In the genomic region with DNA sequence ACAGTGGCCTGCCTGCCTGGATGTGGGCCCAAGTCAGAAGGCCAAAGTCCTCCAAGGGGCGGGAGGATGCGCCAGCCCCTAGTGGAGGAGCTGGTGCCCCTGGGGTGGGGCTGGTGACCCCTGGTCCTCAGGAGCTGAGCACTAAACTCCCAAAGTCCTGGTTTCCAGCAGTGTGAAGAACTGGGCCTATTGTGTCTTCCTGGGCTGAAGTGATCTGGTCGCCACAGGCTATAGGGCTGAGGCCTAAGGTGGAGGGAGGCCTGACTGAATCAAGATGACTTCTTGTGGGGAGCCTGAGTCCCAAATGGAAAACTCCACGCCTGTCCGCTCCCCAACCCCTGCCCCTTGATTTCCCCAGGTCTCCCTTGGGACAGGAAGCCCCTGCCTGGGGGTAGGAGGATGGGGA, we compare ENCODE assay signal across 9 cellular contexts. TPM values are rescaled to one million over a fixed set of nuclear protein-coding genes. Genes with fewer than 3 reads are reported as not detected.
DNase-seq lines count a peak whose midpoint lies in the region; ATAC-seq and TF ChIP-seq lines count a peak whose summit lies in the region.
"Had no signal": no experiment of that assay in that cellular context is flagged by ENCODE, and none has a peak within 500 bp of the region (broad histone marks: within the 10 kb centered on the region; RNA-seq: fewer than 3 reads in every experiment).

No MANE protein-coding gene starts in this region.

- peaks cover 72% of the 10 kb centered on the region for H3K4me1 Mint-ChIP-seq in activated CD8-positive, alpha-beta memory T cell treated with anti-CD3 and anti-CD28 coated beads, Interleukin-2, amount 10 ng/mL, durations not matched to agents 7 days and 5 days
- peaks cover 6% of the 10 kb centered on the region for H3K4me1 Mint-ChIP-seq in type B pancreatic cell (ENCODE audit: unreplicated experiment)
- H3K4me1 Mint-ChIP-seq in effector memory CD8-positive, alpha-beta T cell (ENCODE audit: low read depth in 2 of 2), result peaks cover 4 to 15% of the 10 kb centered on the region in 2 donors

- H3K4me1 ChIP-seq in duodenal mucosa (ENCODE audit: control insufficient read depth in 1 of 2, insufficient read depth in 2 of 2, low read length in 2 of 2) (peaks cover 18 to 32% of the 10 kb centered on the region in 2 donors), muscle layer of duodenum (ENCODE audit: control insufficient read depth in 1 of 2, insufficient read depth in 2 of 2, low read length in 2 of 2) (peaks cover 10 to 26% of the 10 kb centered on the region in 2 donors), OCI-LY7 (ENCODE audit: insufficient read depth, low read length, poor library complexity, severe bottlenecking) (peaks cover 12% of the 10 kb centered on the region)

- no peaks in the 10 kb centered on the region for H3K9me2 ChIP-seq in OCI-LY7 (ENCODE audit: insufficient read depth, low read length)

- no peaks in the 10 kb centered on the region for H3K9me3 Mint-ChIP-seq in activated CD8-positive, alpha-beta memory T cell treated with anti-CD3 and anti-CD28 coated beads, Interleukin-2, amount 10 ng/mL, durations not matched to agents 7 days and 5 days (ENCODE audit: low read depth)
- no peaks in the 10 kb centered on the region for H3K9me3 Mint-ChIP-seq in type B pancreatic cell
- H3K9me3 Mint-ChIP-seq in effector memory CD8-positive, alpha-beta T cell, result no peaks in the 10 kb centered on the region

- intact Hi-C loops in OCI-LY7 (cut with micrococcal nuclease; ENCODE audit: unreplicated experiment), result no loop called here

- H3K27ac Mint-ChIP-seq in activated CD8-positive, alpha-beta memory T cell treated with anti-CD3 and anti-CD28 coated beads, Interleukin-2, amount 10 ng/mL, durations not matched to agents 7 days and 5 days, result peak overlapping the region; percentile 76
- no peak overlapping the region for H3K27ac Mint-ChIP-seq in type B pancreatic cell
- H3K27ac Mint-ChIP-seq in effector memory CD8-positive, alpha-beta T cell, result peak overlapping the region in 1 of 2 donors; percentile 55
- H3K27ac Mint-ChIP-seq: activated naive CD8-positive, alpha-beta T cell had no signal

- H3K4me3 ChIP-seq in duodenal mucosa (ENCODE audit: low read depth in 1 of 2, low read length in 2 of 2) (peak overlapping the region in 1 of 2 donors; percentile 50), muscle layer of duodenum (ENCODE audit: low read depth in 1 of 2, low read length in 2 of 2) (peak overlapping the region; percentile 33 to 68), OCI-LY7 (ENCODE audit: low read depth, low read length, poor library complexity, severe bottlenecking) (no peak overlapping the region)

- no peaks in the 10 kb centered on the region for H3K79me2 ChIP-seq in OCI-LY7 (ENCODE audit: insufficient read depth, low read depth, low read length)

- CTCF ChIA-PET in activated CD8-positive, alpha-beta memory T cell treated with anti-CD3 and anti-CD28 coated beads, Interleukin-2, amount 10 ng/mL, durations not matched to agents 7 days and 5 days (lab: Charles Lee), result interaction anchor here (1.3 to 3.9 kb wide), 4 partner anchors 19 to 73 kb away, joined by 3 to 46 read pairs (median 20); partner anchors contain the start of genes HDDC3, MAN2A2 and UNC45A
- CTCF ChIA-PET in OCI-LY7 (lab: Charles Lee; ENCODE audit: unreplicated experiment), result no interaction called here

- H2AFZ ChIP-seq in OCI-LY7 (ENCODE audit: low read length), result no peak overlapping the region

- H3K36me3 Mint-ChIP-seq in activated CD8-positive, alpha-beta memory T cell treated with anti-CD3 and anti-CD28 coated beads, Interleukin-2, amount 10 ng/mL, durations not matched to agents 7 days and 5 days, result peaks cover 34% of the 10 kb centered on the region
- no peaks in the 10 kb centered on the region for H3K36me3 Mint-ChIP-seq in type B pancreatic cell
- peaks cover 38% of the 10 kb centered on the region for H3K36me3 Mint-ChIP-seq in effector memory CD8-positive, alpha-beta T cell (ENCODE audit: insufficient read depth)

- ATAC-seq in activated CD8-positive, alpha-beta memory T cell treated with anti-CD3 and anti-CD28 coated beads, Interleukin-2, amount 10 ng/mL, durations not matched to agents 7 days and 5 days, result no peak
- ATAC-seq in effector memory CD8-positive, alpha-beta T cell (replicated peaks), result no peak

- no peaks in the 10 kb centered on the region for H3K27me3 Mint-ChIP-seq in activated CD8-positive, alpha-beta memory T cell treated with anti-CD3 and anti-CD28 coated beads, Interleukin-2, amount 10 ng/mL, durations not matched to agents 7 days and 5 days
- no peaks in the 10 kb centered on the region for H3K27me3 Mint-ChIP-seq in type B pancreatic cell
- H3K27me3 Mint-ChIP-seq in effector memory CD8-positive, alpha-beta T cell, result peaks cover 7 to 15% of the 10 kb centered on the region in 2 donors

- peak overlapping the region; percentile 57 to 77 for H3K9ac ChIP-seq in duodenal mucosa (ENCODE audit: low read depth in 1 of 2, low read length in 2 of 2)

- peak overlapping the region; percentile 77 for H3K27ac ChIP-seq in duodenal mucosa (ENCODE audit: low read depth, low read length)
- H3K27ac ChIP-seq in muscle layer of duodenum (ENCODE audit: low read length), result peak overlapping the region; percentile 87
- H3K27ac ChIP-seq in OCI-LY7 (ENCODE audit: low read depth, low read length, poor library complexity, severe bottlenecking), result no peak overlapping the region

- H3K27me3 ChIP-seq in duodenal mucosa (ENCODE audit: control insufficient read depth in 1 of 2, insufficient read depth in 2 of 2, low read length in 2 of 2), result no peaks in the 10 kb centered on the region
- H3K27me3 ChIP-seq in muscle layer of duodenum (ENCODE audit: low read depth, low read length), result no peaks in the 10 kb centered on the region

- H3K9me3 ChIP-seq in duodenal mucosa (ENCODE audit: control insufficient read depth in 1 of 2, low read length in 2 of 2), result no peaks in the 10 kb centered on the region
- no peaks in the 10 kb centered on the region for H3K9me3 ChIP-seq in muscle layer of duodenum (ENCODE audit: control insufficient read depth in 1 of 2, low read length in 2 of 2)
- no peaks in the 10 kb centered on the region for H3K9me3 ChIP-seq in OCI-LY7 (ENCODE audit: low read length)

- no TSS peak for BruUV-seq in OCI-LY7 (replicated peaks; lab: Mats Ljungman, UMichigan)

- no peak for DNase-seq in activated CD8-positive, alpha-beta memory T cell treated with anti-CD3 and anti-CD28 coated beads, Interleukin-2, amount 10 ng/mL, durations not matched to agents 7 days and 5 days
- DNase-seq in activated CD8-positive, alpha-beta memory T cell treated with anti-CD3 and anti-CD28 coated beads, Interleukin-2, amount 50 U/mL, for 4 hours, result no peak
- no peak for DNase-seq in type B pancreatic cell (ENCODE audit: extremely low spot score, unreplicated experiment)
- no peak for DNase-seq in OCI-LY7 (ENCODE audit: low spot score)
- DNase-seq in RKO (ENCODE audit: low spot score), result no peak
- DNase-seq in effector memory CD8-positive, alpha-beta T cell, result no peak

- H3K4me3 Mint-ChIP-seq in activated CD8-positive, alpha-beta memory T cell treated with anti-CD3 and anti-CD28 coated beads, Interleukin-2, amount 10 ng/mL, durations not matched to agents 7 days and 5 days, result no peak overlapping the region
- H3K4me3 Mint-ChIP-seq in type B pancreatic cell, result peak overlapping the region; percentile 14
- H3K4me3 Mint-ChIP-seq in effector memory CD8-positive, alpha-beta T cell, result peak overlapping the region in 1 of 2 donors; percentile 21
- H3K4me3 Mint-ChIP-seq: activated naive CD8-positive, alpha-beta T cell had no signal

- POLR2A ChIA-PET in OCI-LY7 (lab: Charles Lee), result interaction anchor here (0.8 kb wide), 1 partner anchor 74 kb away, joined by 4 read pairs; no protein-coding TSS in a partner anchor

- no peaks in the 10 kb centered on the region for H4K20me1 ChIP-seq in OCI-LY7 (ENCODE audit: insufficient read depth, low read length)

- peaks cover 18 to 37% of the 10 kb centered on the region in 2 donors for H3K36me3 ChIP-seq in duodenal mucosa (ENCODE audit: control insufficient read depth in 1 of 2, insufficient read depth in 2 of 2, low read length in 2 of 2)
- H3K36me3 ChIP-seq in muscle layer of duodenum (ENCODE audit: control insufficient read depth in 1 of 2, insufficient read depth in 2 of 2, low read length in 2 of 2), result peaks cover 24 to 55% of the 10 kb centered on the region in 2 donors
- no peaks in the 10 kb centered on the region for H3K36me3 ChIP-seq in OCI-LY7 (ENCODE audit: insufficient read depth, low read length)

- no peak overlapping the region for H3K4me2 ChIP-seq in OCI-LY7 (ENCODE audit: low read length)

- TF ChIP-seq CTCF in type B pancreatic cell (conservative IDR thresholded peaks at IDR 0.05) (no peak), OCI-LY7 (conservative IDR thresholded peaks at IDR 0.05; ENCODE audit: low read length) (no peak)

RNA-seq across cellular contexts. Expression of gene FES, which starts 0.8 kb away (rescaled TPM):
- 10 to 100 TPM; 55.7 to 61.2 TPM for total RNA-seq in activated CD8-positive, alpha-beta memory T cell treated with anti-CD3 and anti-CD28 coated beads, Interleukin-2, amount 10 ng/mL, durations not matched to agents 7 days and 5 days
- 3.1 TPM in 2 replicates for total RNA-seq in type B pancreatic cell (ENCODE audit: low replicate concordance)
- total RNA-seq in OCI-LY7 (2014; rRNA removed; shearing (Covaris generic)), result 3.3 and 4.7 TPM in 2 replicates
- 3.0 and 3.2 TPM in 2 replicates for total RNA-seq in OCI-LY7 (2022)

RNA-seq across cellular contexts. Expression of gene FURIN, which starts 15.1 kb away (rescaled TPM):
- total RNA-seq in activated CD8-positive, alpha-beta memory T cell treated with anti-CD3 and anti-CD28 coated beads, Interleukin-2, amount 10 ng/mL, durations not matched to agents 7 days and 5 days, result 100 to 1,000 TPM; 487 to 625 TPM
- total RNA-seq in type B pancreatic cell (ENCODE audit: low replicate concordance) (37.7 and 62.1 TPM in 2 replicates), OCI-LY7 (2022) (7.4 and 10.3 TPM in 2 replicates)
- 2.1 and 4.9 TPM in 2 replicates for total RNA-seq in OCI-LY7 (2014; rRNA removed; shearing (Covaris generic))

RNA-seq across cellular contexts. Expression of gene MAN2A2, which starts 19.6 kb away (rescaled TPM):
- 100 to 1,000 TPM; 174 to 183 TPM for total RNA-seq in activated CD8-positive, alpha-beta memory T cell treated with anti-CD3 and anti-CD28 coated beads, Interleukin-2, amount 10 ng/mL, durations not matched to agents 7 days and 5 days
- total RNA-seq in type B pancreatic cell (ENCODE audit: low replicate concordance) (43.0 and 60.2 TPM in 2 replicates), OCI-LY7 (2022) (11.6 and 17.4 TPM in 2 replicates)
- total RNA-seq in OCI-LY7 (2014; rRNA removed; shearing (Covaris generic)), result 6.6 and 12.2 TPM in 2 replicates

RNA-seq across cellular contexts. Expression of gene HDDC3, which starts 48.8 kb away (rescaled TPM):
- 10 to 100 TPM; 33.2 to 39.3 TPM for total RNA-seq in activated CD8-positive, alpha-beta memory T cell treated with anti-CD3 and anti-CD28 coated beads, Interleukin-2, amount 10 ng/mL, durations not matched to agents 7 days and 5 days
- 16.8 and 18.9 TPM in 2 replicates for total RNA-seq in type B pancreatic cell (ENCODE audit: low replicate concordance)
- total RNA-seq in OCI-LY7 (2014; rRNA removed; shearing (Covaris generic)), result 31.8 and 35.8 TPM in 2 replicates
- 38.6 and 39.7 TPM in 2 replicates for total RNA-seq in OCI-LY7 (2022)

RNA-seq across cellular contexts. Expression of gene UNC45A, which starts 51.6 kb away (rescaled TPM):
- total RNA-seq in activated CD8-positive, alpha-beta memory T cell treated with anti-CD3 and anti-CD28 coated beads, Interleukin-2, amount 10 ng/mL, durations not matched to agents 7 days and 5 days, result 10 to 100 TPM; 76.3 to 84.4 TPM
- total RNA-seq in type B pancreatic cell (ENCODE audit: low replicate concordance) (78.9 and 80.2 TPM in 2 replicates), OCI-LY7 (2022) (62.3 and 68.0 TPM in 2 replicates)
- total RNA-seq in OCI-LY7 (2014; rRNA removed; shearing (Covaris generic)), result 38.3 and 46.1 TPM in 2 replicates

Comparison
In these comparisons a context has a peak if more than half of its experiments do, and no peak if none do; other contexts are left out.
1. RNA of gene FES, which starts 0.8 kb away (total RNA-seq): 55.7 to 61.2 TPM in activated CD8-positive, alpha-beta memory T cell treated with anti-CD3 and anti-CD28 coated beads, Interleukin-2, amount 10 ng/mL, durations not matched to agents 7 days and 5 days; 3.0 to 4.7 TPM in OCI-LY7 and 3.1 TPM in type B pancreatic cell; every median in the first group is over 4 times any median in the second.